9 cellular contexts compared by ENCODE assay signal in the genomic region with DNA sequence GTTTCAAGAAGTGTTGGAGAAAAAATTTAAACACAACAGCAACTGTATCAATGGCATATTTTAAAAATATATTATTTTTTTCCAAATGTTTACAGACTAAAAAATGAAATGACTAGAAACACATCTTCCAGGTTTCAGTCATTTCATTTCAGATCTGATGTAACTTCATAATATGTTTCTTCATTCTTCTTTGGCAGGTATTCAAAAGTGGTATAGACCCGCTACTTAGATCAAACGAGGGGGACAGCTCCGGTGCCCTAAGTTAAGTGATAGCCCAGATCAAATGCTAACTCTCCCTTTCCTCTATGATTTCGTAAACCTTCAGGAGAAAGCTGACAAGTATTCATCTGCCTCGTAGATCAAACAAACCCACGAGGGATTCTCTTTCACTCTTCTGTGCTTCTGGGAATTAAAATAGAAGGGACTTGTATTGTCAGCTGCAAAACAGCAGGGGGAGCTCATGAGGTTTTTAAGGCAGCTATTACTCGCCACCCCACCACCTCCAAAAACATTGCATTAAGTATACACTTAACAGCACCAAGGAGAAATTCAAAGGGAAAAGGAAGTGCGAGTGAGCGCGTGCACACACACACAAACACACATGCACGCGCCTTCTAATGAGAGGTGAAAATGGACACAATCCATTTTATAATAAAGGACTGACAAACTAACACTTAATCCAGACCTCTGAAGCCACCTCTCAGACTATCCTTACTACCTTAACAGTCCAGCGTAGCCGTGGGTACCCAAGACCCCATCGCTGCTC. TPM values are rescaled to one million over a fixed set of nuclear protein-coding genes. Genes with fewer than 3 reads are reported as not detected.
DNase-seq lines count a peak whose midpoint lies in the region; ATAC-seq and FAIRE-seq lines count a peak whose summit lies in the region.
"Had no signal": no experiment of that assay in that cellular context is flagged by ENCODE, and none has a peak within 500 bp of the region (broad histone marks: within the 10 kb centered on the region; RNA-seq: fewer than 3 reads in every experiment).

No MANE protein-coding gene starts in this region.

- peaks cover 0 to 3% (median 0%) of the 10 kb centered on the region in 3 donors for H3K36me3 Mint-ChIP-seq in CD8-positive, alpha-beta memory T cell

- H3K27me3 ChIP-seq in CD8-positive, alpha-beta memory T cell (ENCODE audit: insufficient read depth, low read length, poor library complexity, severe bottlenecking), result no peaks in the 10 kb centered on the region

- H3K9me3 ChIP-seq in CD8-positive, alpha-beta memory T cell (ENCODE audit: low read length), result no peaks in the 10 kb centered on the region

- H3K4me3 ChIP-seq in CD8-positive, alpha-beta memory T cell (ENCODE audit: low read length), result no peak overlapping the region

- no peaks in the 10 kb centered on the region for H3K4me1 ChIP-seq in CD8-positive, alpha-beta memory T cell (ENCODE audit: insufficient read depth, low read length)

- peaks cover 3 to 6% (median 5%) of the 10 kb centered on the region in 3 donors for H3K4me1 Mint-ChIP-seq in CD8-positive, alpha-beta memory T cell

- peak; percentile 88 for ATAC-seq in GM19351 (IDR thresholded peaks at IDR 0.05; ENCODE audit: unreplicated experiment)

- DNase-seq in CD8-positive, alpha-beta memory T cell, result peak; percentile 14 to 59 (median 50)
- DNase-seq in HS-27A (ENCODE audit: low read depth) (peak; percentile 7), RCC 7860 (ENCODE audit: low spot score) (peak; percentile 3), globus pallidus (ENCODE audit: low spot score) (peak; percentile 51), pulmonary artery endothelial cell (ENCODE audit: low read depth, low spot score) (peak; percentile 11), HuH-7 (ENCODE audit: low spot score) (no peak)
- DNase-seq in activated naive CD4-positive, alpha-beta T cell treated with Interleukin-2 at 50 U/mL for 16 hours, result peak; percentile 40

- no peaks in the 10 kb centered on the region for H3K36me3 ChIP-seq in CD8-positive, alpha-beta memory T cell (ENCODE audit: insufficient read depth, low read length)

- H3K27ac ChIP-seq in CD8-positive, alpha-beta memory T cell (ENCODE audit: low read depth, low read length), result no peak overlapping the region

- FAIRE-seq in RCC 7860 (lab: Jason Lieb, UNC), result no peak

- POLR2A ChIA-PET in CD8-positive, alpha-beta memory T cell (lab: Charles Lee), result no interaction called here

- CTCF ChIA-PET in CD8-positive, alpha-beta memory T cell (lab: Charles Lee), result interaction anchor here (0.8 to 2.8 kb wide), 15 partner anchors 17 to 558 kb away, joined by 3 to 19 read pairs (median 5); a partner anchor contains a TSS

- H3K4me3 Mint-ChIP-seq in CD8-positive, alpha-beta memory T cell, result peak overlapping the region in 1 of 7 donors; percentile 28

- no peak overlapping the region for H3K27ac Mint-ChIP-seq in CD8-positive, alpha-beta memory T cell

- H3K27me3 Mint-ChIP-seq in CD8-positive, alpha-beta memory T cell, result peaks cover 2 to 24% of the 10 kb centered on the region in 2 donors

- peaks cover 0 to 4% (median 0%) of the 10 kb centered on the region in 5 donors for H3K9me3 Mint-ChIP-seq in CD8-positive, alpha-beta memory T cell

RNA-seq across cellular contexts. Expression of a gene that starts 21.4 kb away (rescaled TPM):
- not detected for total RNA-seq in CD8-positive, alpha-beta memory T cell
- polyA plus RNA-seq in CD8-positive, alpha-beta memory T cell, result not detected
- not detected in 2 replicates for total RNA-seq in pulmonary artery endothelial cell
- total RNA-seq: activated CD8-positive, alpha-beta memory T cell treated with anti-CD3 and anti-CD28 coated beads for 36 hours had no signal
